ENCODE assay signal across 24 cellular contexts in genomic region chr5:64887910-64888309, GRCh38.
"Had no signal": no experiment of that assay in that cellular context is flagged by ENCODE, and none has a peak within 500 bp of the region (broad histone marks: within the 10 kb centered on the region; RNA-seq: fewer than 3 reads in every experiment).

No MANE protein-coding gene starts in this region.

- H3K9ac ChIP-seq: neural progenitor cell, parathyroid adenoma had no signal

- H3K4me2 ChIP-seq: neural progenitor cell had no signal

- H3K36me3 ChIP-seq: neural progenitor cell, ovary, right lobe of liver, sigmoid colon, stomach, thoracic aorta, thyroid gland, upper lobe of left lung, vagina had no signal

- H3K27ac ChIP-seq: neural progenitor cell, ovary, parathyroid adenoma, psoas muscle, right lobe of liver, sigmoid colon, stomach, thoracic aorta, thyroid gland, tibial nerve, upper lobe of left lung, vagina had no signal

- H3K27me3 ChIP-seq: neural progenitor cell, ovary, right lobe of liver, sigmoid colon, stomach, thyroid gland, tibial nerve, upper lobe of left lung, vagina had no signal

- H3K4me1 ChIP-seq: neural progenitor cell, psoas muscle, right lobe of liver, stomach, thyroid gland, tibial nerve, upper lobe of left lung, vagina had no signal

- H3K79me2 ChIP-seq: parathyroid adenoma had no signal

- ATAC-seq: psoas muscle; right cardiac atrium; right lobe of liver; stimulated activated effector memory CD8-positive, alpha-beta T cell treated with anti-CD3 and anti-CD28 coated beads, Interleukin-12 subunit alpha, Interleukin-12 subunit beta, amount 100 ng/mL, for 72 hours; stimulated activated naive B cell treated with anti-CD40 and anti-IgM and Interleukin-4, amounts not matched to agents 10 μg/mL and 1 μg/mL and 100 μg/mL, for 72 hours had no signal

- H3K4me3 ChIP-seq: neural progenitor cell, ovary, psoas muscle, right lobe of liver, sigmoid colon, stomach, thoracic aorta, thyroid gland, tibial nerve, upper lobe of left lung, vagina had no signal

- H3K9me3 ChIP-seq: ovary, psoas muscle, right lobe of liver, sigmoid colon, stomach, thoracic aorta, thyroid gland, tibial nerve, upper lobe of left lung, vagina had no signal

- H2AFZ ChIP-seq: neural progenitor cell, parathyroid adenoma had no signal

- DNase-seq: occipital lobe; ovary; posterior cingulate gyrus; psoas muscle; right cardiac atrium; right lobe of liver; sigmoid colon; small intestine; stimulated activated CD4-positive, alpha-beta T cell treated with anti-CD3 and anti-CD28 coated beads, Interleukin-15, amount 100 ng/mL, for 24 hours; stimulated activated CD4-positive, alpha-beta T cell treated with anti-CD3 and anti-CD28 coated beads, Interleukin-2, amount 100 ng/mL, for 24 hours; stimulated activated CD4-positive, alpha-beta T cell treated with anti-CD3 and anti-CD28 coated beads, Interleukin-2, amount 100 ng/mL, for 48 hours; stimulated activated CD4-positive, alpha-beta T cell treated with anti-CD3 and anti-CD28 coated beads, Interleukin-4, amount 100 ng/mL, for 24 hours; stimulated activated naive B cell treated with anti-CD40 and anti-IgM and Interleukin-4, amounts not matched to agents 10 μg/mL and 1 μg/mL and 100 μg/mL, for 72 hours; stimulated activated naive CD4-positive, alpha-beta T cell treated with Interleukin-2 at 50 U/mL for 16 hours; stomach; thyroid gland; trophoblast cell; upper lobe of left lung had no signal
